In the genomic region with DNA sequence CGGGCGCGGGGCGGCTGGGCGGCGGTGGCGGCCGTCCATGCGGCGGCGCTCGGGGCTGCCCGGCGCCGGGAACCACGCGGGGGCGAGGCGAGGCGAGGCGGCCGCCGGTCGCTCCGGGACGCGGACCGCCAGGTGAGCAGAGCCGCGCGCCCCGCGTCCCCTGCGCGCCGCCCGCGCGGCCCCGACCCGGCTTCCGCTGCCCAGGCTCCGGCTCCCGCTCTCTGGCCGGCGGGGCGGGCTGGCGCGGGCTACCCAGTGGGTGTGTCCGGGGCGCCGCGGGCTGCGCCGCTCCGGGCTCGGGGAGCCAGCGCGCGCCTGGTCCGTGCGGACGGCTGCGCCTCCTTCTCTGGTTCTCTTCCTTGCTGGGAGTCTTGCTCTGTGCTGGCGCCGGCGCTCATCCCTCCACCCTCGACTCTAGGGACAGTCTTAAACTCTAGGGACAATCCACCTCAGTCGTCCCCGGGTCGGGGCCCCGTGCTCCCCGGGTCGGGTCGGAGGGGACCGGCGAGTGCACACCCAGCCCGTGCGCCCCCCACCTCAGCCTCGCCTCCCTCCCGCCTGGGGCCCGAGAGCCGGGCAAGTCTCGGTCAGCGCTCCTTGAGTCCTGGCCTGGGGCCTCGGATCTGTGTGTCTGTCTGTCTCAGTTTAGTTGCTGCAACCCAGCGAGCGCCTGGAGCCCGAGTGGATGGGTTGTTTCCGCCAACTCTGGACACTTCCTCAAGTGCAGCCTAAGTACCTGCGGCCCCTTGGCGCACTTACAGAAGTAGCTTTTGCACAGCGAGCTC, we compare ENCODE assay signal across 8 cellular contexts. TPM values are rescaled to one million over a fixed set of nuclear protein-coding genes. Genes with fewer than 3 reads are reported as not detected.
DNase-seq lines count a peak whose midpoint lies in the region; ATAC-seq and TF ChIP-seq lines count a peak whose summit lies in the region.

No MANE protein-coding gene starts in this region.

- H3K9ac ChIP-seq in skeletal muscle satellite cell (ENCODE audit: low read depth, low read length), result peak overlapping the region; percentile 96

- H3K4me1 ChIP-seq in ascending aorta, result peaks cover 0 to 7% of the 10 kb centered on the region in 2 donors
- H3K4me1 ChIP-seq in skeletal muscle satellite cell (ENCODE audit: control insufficient read depth, insufficient read depth, low read length), result peaks cover 21% of the 10 kb centered on the region

- H3K4me3 ChIP-seq in ascending aorta (peak overlapping the region; percentile 77 to 86), iPS-11a (ENCODE audit: low read depth, low read length) (peak overlapping the region; percentile 69), skeletal muscle satellite cell (ENCODE audit: low read length) (peak overlapping the region; percentile 84)

- DNase-seq in GM03348 (ENCODE audit: low spot score) (peak; percentile 81), LoVo (ENCODE audit: low spot score) (peak; percentile 66), ascending aorta (ENCODE audit: low spot score in 2 of 2) (peak in 1 of 2 donors; percentile 72), NAMALWA (ENCODE audit: low spot score) (no peak)

- TF ChIP-seq CTCF in ascending aorta (IDR thresholded peaks at IDR 0.05), result peak in 1 of 3 experiments; percentile 8

- H3K27me3 ChIP-seq in ascending aorta, result no peaks in the 10 kb centered on the region
- H3K27me3 ChIP-seq in skeletal muscle satellite cell (ENCODE audit: control insufficient read depth, insufficient read depth, low read length), result no peaks in the 10 kb centered on the region

- peak overlapping the region; percentile 86 for H3K4me2 ChIP-seq in skeletal muscle satellite cell (ENCODE audit: low read length)

- H3K9me3 ChIP-seq in ascending aorta (no peaks in the 10 kb centered on the region), skeletal muscle satellite cell (replicated peaks; ENCODE audit: low read length) (no peaks in the 10 kb centered on the region)

- ATAC-seq in GM21576 (IDR thresholded peaks at IDR 0.05; ENCODE audit: unreplicated experiment), result peak; percentile 18
- ATAC-seq in GM18858 (IDR thresholded peaks at IDR 0.05; ENCODE audit: unreplicated experiment), result no peak

- H3K27ac ChIP-seq in ascending aorta, result peak overlapping the region; percentile 92 to 94

- H3K36me3 ChIP-seq in ascending aorta (no peaks in the 10 kb centered on the region), skeletal muscle satellite cell (ENCODE audit: insufficient read depth, low read length) (no peaks in the 10 kb centered on the region)

- intact Hi-C loops in ascending aorta (cut with DNase I), result loop anchor here (2.0 to 10.0 kb wide), 5 partner anchors 33 to 639 kb away; no protein-coding TSS in a partner anchor

RNA-seq across cellular contexts. Expression of a gene that starts 0.5 kb away (rescaled TPM):
- total RNA-seq in ascending aorta, result 151 TPM
- 13.9 and 19.7 TPM in 2 replicates for total RNA-seq in skeletal muscle satellite cell (2012; rRNA removed)
